In genomic region chr2:177489719-177490301, GRCh38 we compare ENCODE assay signal across 8 cellular contexts.
DNase-seq lines count a peak whose midpoint lies in the region; ATAC-seq, FAIRE-seq and TF ChIP-seq lines count a peak whose summit lies in the region.

No MANE protein-coding gene starts in this region.

- no peak overlapping the region for H3K4me3 Mint-ChIP-seq in effector memory CD8-positive, alpha-beta T cell

- no peaks in the 10 kb centered on the region for H3K79me2 ChIP-seq in parathyroid adenoma

- peaks cover 23% of the 10 kb centered on the region for H3K36me3 Mint-ChIP-seq in effector memory CD8-positive, alpha-beta T cell (ENCODE audit: insufficient read depth)

- H3K27me3 Mint-ChIP-seq in effector memory CD8-positive, alpha-beta T cell: no peaks in the 10 kb centered on the region

- H2AFZ ChIP-seq in parathyroid adenoma: no peak overlapping the region

- H3K9me3 ChIP-seq in parathyroid adenoma (ENCODE audit: control insufficient read depth, low read length): no peaks in the 10 kb centered on the region

- H3K9ac ChIP-seq in parathyroid adenoma: no peak overlapping the region

- no peaks in the 10 kb centered on the region for H3K27me3 ChIP-seq in parathyroid adenoma (ENCODE audit: control insufficient read depth, insufficient read depth, low read length)

- peak; percentile 56 for TF ChIP-seq CTCF in parathyroid adenoma (IDR thresholded peaks at IDR 0.05)

- no peaks in the 10 kb centered on the region for H3K4me1 Mint-ChIP-seq in effector memory CD8-positive, alpha-beta T cell (ENCODE audit: low read depth in 2 of 2)

- DNase-seq in SKM-1 treated with dmso at 0.1 percent for 144 hours (lab: John Stamatoyannopoulos, UW; ENCODE audit: unreplicated experiment) (peak; percentile 5), SKM-1 (lab: John Stamatoyannopoulos, UW; ENCODE audit: unreplicated experiment) (no peak), NCI-H446 treated with DMSO at 0.1 percent for 48 hours (lab: John Stamatoyannopoulos, UW) (peak; percentile 82), NOMO-1 treated with dmso at 0.1 percent for 144 hours (lab: John Stamatoyannopoulos, UW; ENCODE audit: unreplicated experiment) (no peak)
- DNase-seq in stimulated activated CD4-positive, alpha-beta T cell treated with anti-CD3 and anti-CD28 coated beads, Interleukin-15, amount 100 ng/mL, for 24 hours: no peak
- no peak for DNase-seq in effector memory CD8-positive, alpha-beta T cell

- H3K36me3 ChIP-seq in parathyroid adenoma (ENCODE audit: control insufficient read depth, insufficient read depth, low read length): no peaks in the 10 kb centered on the region

- no peaks in the 10 kb centered on the region for H3K9me3 Mint-ChIP-seq in effector memory CD8-positive, alpha-beta T cell

- H3K27ac ChIP-seq in parathyroid adenoma: no peak overlapping the region

- H3K4me2 ChIP-seq in parathyroid adenoma (ENCODE audit: low read length): no peak overlapping the region

- no peaks in the 10 kb centered on the region for H3K4me1 ChIP-seq in parathyroid adenoma

- peak; percentile 86 for FAIRE-seq in endometrium (lab: Jason Lieb, UNC)

- ATAC-seq in effector memory CD8-positive, alpha-beta T cell (replicated peaks): no peak

- no peak overlapping the region for H3K27ac Mint-ChIP-seq in effector memory CD8-positive, alpha-beta T cell

- no peak overlapping the region for H3K4me3 ChIP-seq in parathyroid adenoma (ENCODE audit: low read depth, low read length)

Comparison
In these comparisons a context has a peak if more than half of its experiments do, and no peak if none do; other contexts are left out.
1. DNase-seq: peak in SKM-1 treated with dmso at 0.1 percent for 144 hours (single experiment) and NCI-H446 treated with DMSO at 0.1 percent for 48 hours (single experiment); none in SKM-1 (single experiment), NOMO-1 treated with dmso at 0.1 percent for 144 hours (single experiment), stimulated activated CD4-positive, alpha-beta T cell treated with anti-CD3 and anti-CD28 coated beads, Interleukin-15, amount 100 ng/mL, for 24 hours (single experiment) and effector memory CD8-positive, alpha-beta T cell (0 of 3).